ENCODE assay signal across 7 cellular contexts in the genomic region with DNA sequence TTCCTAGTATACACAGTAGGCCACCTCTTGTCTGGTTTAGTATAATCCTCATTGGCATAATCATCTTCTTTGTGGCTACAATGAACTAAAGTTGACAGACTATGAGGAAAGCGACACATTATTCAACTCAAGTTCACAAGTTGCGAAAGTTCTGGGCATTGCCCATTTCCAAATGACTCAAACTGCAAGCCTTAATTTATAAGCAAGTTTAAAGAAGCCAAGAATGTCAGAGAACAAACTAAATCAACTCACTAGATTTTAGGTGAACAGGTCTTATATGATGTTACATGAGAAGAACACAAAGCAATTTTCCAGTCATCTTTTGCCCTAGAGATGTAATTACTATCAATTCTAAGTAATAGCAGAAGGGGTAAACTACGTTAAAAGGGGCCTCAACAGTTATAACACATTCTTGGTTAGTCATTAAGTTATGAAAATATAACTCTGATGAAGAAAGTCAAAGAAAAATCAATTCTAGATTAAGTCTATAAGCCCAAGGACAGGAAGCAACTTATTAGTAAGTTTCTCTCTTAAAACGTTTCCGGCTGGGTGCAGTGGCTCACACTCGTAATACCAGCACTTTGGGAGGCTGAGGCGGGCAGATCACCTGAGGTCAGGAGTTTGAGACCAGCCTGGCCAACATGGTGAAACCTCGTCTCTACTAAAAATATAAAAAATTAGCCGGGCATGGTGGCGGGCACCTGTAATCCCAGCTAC. TPM values are rescaled to one million over a fixed set of nuclear protein-coding genes. Genes with fewer than 3 reads are reported as not detected.
DNase-seq lines count a peak whose midpoint lies in the region; ATAC-seq and TF ChIP-seq lines count a peak whose summit lies in the region.

No MANE protein-coding gene starts in this region.

- H3K4me1 Mint-ChIP-seq in IgD-negative memory B cell: peaks cover 67 to 82% (median 69%) of the 10 kb centered on the region in 3 donors

- H3K27me3 Mint-ChIP-seq in IgD-negative memory B cell: no peaks in the 10 kb centered on the region

- H3K27ac Mint-ChIP-seq in IgD-negative memory B cell: peak overlapping the region; percentile 32 to 92 (median 40)

- H3K9me3 ChIP-seq in ascending aorta: no peaks in the 10 kb centered on the region
- peaks cover 0 to 6% (median 0%) of the 10 kb centered on the region in 8 donors for H3K9me3 ChIP-seq in spleen
- H3K9me3 ChIP-seq in body of pancreas: no peaks in the 10 kb centered on the region

- H3K27me3 ChIP-seq in ascending aorta (no peaks in the 10 kb centered on the region), spleen (replicated peaks in 1 of 7) (no peaks in the 10 kb centered on the region), body of pancreas (no peaks in the 10 kb centered on the region)

- ATAC-seq in GM18909 (IDR thresholded peaks at IDR 0.05; ENCODE audit: poor library complexity, unreplicated experiment) (peak; percentile 50), left ventricle myocardium superior (no peak), body of pancreas (no peak)

- TF ChIP-seq POLR2A in spleen (IDR thresholded peaks at IDR 0.05): no peak
- TF ChIP-seq POLR2A in body of pancreas (IDR thresholded peaks at IDR 0.05): no peak

- DNase-seq in ascending aorta (ENCODE audit: low spot score in 2 of 2): no peak
- no peak for DNase-seq in spleen
- no peak for DNase-seq in LoVo (ENCODE audit: low spot score)
- DNase-seq in left ventricle myocardium superior: no peak
- no peak for DNase-seq in body of pancreas

- H3K27ac ChIP-seq in ascending aorta (peak overlapping the region; percentile 8 to 43), spleen (peak overlapping the region in 6 of 8 donors; percentile 10 to 71 (median 58)), body of pancreas (peak overlapping the region in 1 of 4 donors; percentile 17)

- peak overlapping the region in 3 of 4 donors; percentile 22 to 73 (median 61) for H3K4me3 Mint-ChIP-seq in IgD-negative memory B cell

- H3K36me3 ChIP-seq in ascending aorta (no peaks in the 10 kb centered on the region), spleen (no peaks in the 10 kb centered on the region), body of pancreas (replicated peaks in 1 of 2; ENCODE audit: insufficient read depth in 1 of 2, low read depth in 2 of 2) (no peaks in the 10 kb centered on the region)

- TF ChIP-seq CTCF in ascending aorta (IDR thresholded peaks at IDR 0.05): no peak
- TF ChIP-seq CTCF in spleen (IDR thresholded peaks at IDR 0.05 in 8 of 11, conservative IDR thresholded peaks at IDR 0.05 in 3 of 11): no peak
- TF ChIP-seq CTCF in body of pancreas (IDR thresholded peaks at IDR 0.05): no peak

- no peaks in the 10 kb centered on the region for H3K9me3 Mint-ChIP-seq in IgD-negative memory B cell

- 44 to 64% (median 61%) methylated on average over 10 of the region's 10 CpGs for WGBS in spleen, 5 donors
- WGBS in body of pancreas, 2 donors: 66 to 71% methylated on average over 10 of the region's 10 CpGs

- peaks cover 16 to 56% of the 10 kb centered on the region in 2 donors for H3K4me1 ChIP-seq in ascending aorta
- H3K4me1 ChIP-seq in spleen: peaks cover 72 to 100% (median 100%) of the 10 kb centered on the region in 6 donors
- peaks cover 55% of the 10 kb centered on the region for H3K4me1 ChIP-seq in body of pancreas

- H3K4me3 ChIP-seq in ascending aorta: no peak overlapping the region
- peak overlapping the region in 2 of 8 donors; percentile 8 to 26 for H3K4me3 ChIP-seq in spleen
- no peak overlapping the region for H3K4me3 ChIP-seq in body of pancreas

- intact Hi-C loops in ascending aorta (cut with DNase I): loop anchor here (10.0 kb wide), 1 partner anchor 193 kb away; a partner anchor contains a TSS
- intact Hi-C loops in spleen (cut with DNase I; ENCODE audit: low total_unique reads): no loop called here
- intact Hi-C loops in left ventricle myocardium superior (cut with micrococcal nuclease): no loop called here
- intact Hi-C loops in body of pancreas (cut with DNase I): loop anchor here (10.0 kb wide), 1 partner anchor 147 kb away; no protein-coding TSS in a partner anchor

- no peaks in the 10 kb centered on the region for H3K36me3 Mint-ChIP-seq in IgD-negative memory B cell

RNA-seq across cellular contexts. Expression of a gene that starts 21.5 kb away (rescaled TPM):
- polyA plus RNA-seq in IgD-negative memory B cell (15.2 TPM), spleen (10 to 100 TPM; 42.9 to 76.8 (median 55.3) TPM)
- total RNA-seq in ascending aorta (158 TPM), spleen (100 to 1,000 TPM; 220 to 500 (median 354) TPM), left ventricle myocardium superior (122 TPM), body of pancreas (100 to 1,000 TPM in 1 of 2 donors, 10 to 100 TPM in 1; 97.8 to 132 TPM)

Comparison
In these comparisons a context has a peak if more than half of its experiments do, and no peak if none do; other contexts are left out.
1. intact Hi-C loops: an anchor here in ascending aorta (10.0 kb wide) and body of pancreas (10.0 kb wide); none called in spleen and left ventricle myocardium superior.